ENCODE assay signal across 8 cellular contexts in genomic region chr3:71304684-71305083, GRCh38.
DNase-seq lines count a peak whose midpoint lies in the region; ATAC-seq and TF ChIP-seq lines count a peak whose summit lies in the region.

No MANE protein-coding gene starts in this region.

- H3K79me2 ChIP-seq in H9 (ENCODE audit: insufficient read depth, low read length), result peaks cover 4% of the 10 kb centered on the region; the same call in 1 of the 2 replicates

- H2BK12ac ChIP-seq in H9 (ENCODE audit: insufficient read length, low read depth, low read length), result no peak overlapping the region

- H3K4me1 Mint-ChIP-seq in H9 (peaks cover 82 to 86% of the 10 kb centered on the region in 2 experiments), neural crest cell (peaks cover 62% of the 10 kb centered on the region)
- H3K4me1 Mint-ChIP-seq in activated CD4-positive, alpha-beta T cell treated with anti-CD3 and anti-CD28 coated beads, Interleukin-2, amount 10 ng/mL, durations not matched to agents 24 days and 14 days, result peaks cover 67% of the 10 kb centered on the region

- H3K27ac ChIP-seq in H9 (ENCODE audit: insufficient read length, low read depth, low read length) (no peak overlapping the region), foreskin keratinocyte (no peak overlapping the region)

- no peak overlapping the region for H2BK5ac ChIP-seq in H9 (ENCODE audit: insufficient read length, low read length)

- H3T11ph ChIP-seq in H9 (ENCODE audit: low read length), result no peak overlapping the region

- H3K9me3 Mint-ChIP-seq in H9 (no peaks in the 10 kb centered on the region), neural crest cell (no peaks in the 10 kb centered on the region)
- no peaks in the 10 kb centered on the region for H3K9me3 Mint-ChIP-seq in activated CD4-positive, alpha-beta T cell treated with anti-CD3 and anti-CD28 coated beads, Interleukin-2, amount 10 ng/mL, durations not matched to agents 24 days and 14 days

- H4K5ac ChIP-seq in H9 (ENCODE audit: insufficient read length, low read depth, low read length), result no peak overlapping the region

- H3K56ac ChIP-seq in H9 (ENCODE audit: insufficient read length, low read depth, low read length), result no peak overlapping the region

- peaks cover 9% of the 10 kb centered on the region for H3K23me2 ChIP-seq in H9 (ENCODE audit: insufficient read length, low read depth, low read length, poor library complexity, severe bottlenecking)

- no peak overlapping the region for H3K18ac ChIP-seq in H9 (ENCODE audit: insufficient read length, low read depth, low read length)

- H4K8ac ChIP-seq in H9 (replicated peaks; ENCODE audit: insufficient read length, low read depth, low read length), result no peak overlapping the region

- H3K79me1 ChIP-seq in H9 (ENCODE audit: insufficient read depth, low read depth, low read length, poor library complexity, severe bottlenecking), result no peaks in the 10 kb centered on the region

- H3K23ac ChIP-seq in H9 (ENCODE audit: insufficient read length, low read depth, low read length), result no peak overlapping the region

- H3K4me1 ChIP-seq in H9 (ENCODE audit: insufficient read depth, low read length) (peaks cover 11% of the 10 kb centered on the region), foreskin keratinocyte (no peaks in the 10 kb centered on the region)

- no peak overlapping the region for H3K9ac ChIP-seq in H9 (ENCODE audit: extremely low read depth, insufficient read length, low read length)

- H3K9me3 ChIP-seq in H9 (ENCODE audit: control insufficient read depth, low read depth, low read length), result no peaks in the 10 kb centered on the region

- H3K4me3 Mint-ChIP-seq in H9 (peak overlapping the region; percentile 89 to 92), neural crest cell (peak overlapping the region; percentile 85)
- H3K4me3 Mint-ChIP-seq in activated CD4-positive, alpha-beta T cell treated with anti-CD3 and anti-CD28 coated beads, Interleukin-2, amount 10 ng/mL, durations not matched to agents 24 days and 14 days, result peak overlapping the region; percentile 84

- no peaks in the 10 kb centered on the region for H4K20me1 ChIP-seq in H9 (ENCODE audit: control insufficient read depth, insufficient read depth, insufficient read length)

- no peak overlapping the region for H4K91ac ChIP-seq in H9 (ENCODE audit: insufficient read length, low read depth, low read length)

- H3K27me3 Mint-ChIP-seq in H9 (ENCODE audit: low read depth) (no peaks in the 10 kb centered on the region), neural crest cell (ENCODE audit: low read depth) (no peaks in the 10 kb centered on the region)
- H3K27me3 Mint-ChIP-seq in activated CD4-positive, alpha-beta T cell treated with anti-CD3 and anti-CD28 coated beads, Interleukin-2, amount 10 ng/mL, durations not matched to agents 24 days and 14 days, result peaks cover 30% of the 10 kb centered on the region

- peak; percentile 58; the same call in 2 of the 3 replicates for TF ChIP-seq CTCF in H9 (conservative IDR thresholded peaks at IDR 0.05)
- TF ChIP-seq CTCF in foreskin keratinocyte (conservative IDR thresholded peaks at IDR 0.05), result peak; percentile 20
- peak; percentile 53 for TF ChIP-seq CTCF in neural crest cell (conservative IDR thresholded peaks at IDR 0.05)

- WGBS in H9 (ENCODE audit: extremely low coverage, insufficient read length, low lambda C conversion rate), result no CpG with 5 or more reads among the region's 3 CpGs

- H3K36me3 Mint-ChIP-seq in H9 (ENCODE audit: insufficient read depth in 1 of 3, low read depth in 3 of 3) (no peaks in the 10 kb centered on the region), neural crest cell (ENCODE audit: low read depth) (no peaks in the 10 kb centered on the region)
- H3K36me3 Mint-ChIP-seq in activated CD4-positive, alpha-beta T cell treated with anti-CD3 and anti-CD28 coated beads, Interleukin-2, amount 10 ng/mL, durations not matched to agents 24 days and 14 days (ENCODE audit: low read depth), result peaks cover 2% of the 10 kb centered on the region

- H2BK15ac ChIP-seq in H9 (ENCODE audit: low read depth, low read length), result no peak overlapping the region

- peak overlapping the region; percentile 41 to 99 (median 98); a peak in 5 of 7 replicates for H3K27ac Mint-ChIP-seq in H9
- peak overlapping the region; percentile 78 for H3K27ac Mint-ChIP-seq in activated CD4-positive, alpha-beta T cell treated with anti-CD3 and anti-CD28 coated beads, Interleukin-2, amount 10 ng/mL, durations not matched to agents 24 days and 14 days
- H3K27ac Mint-ChIP-seq in neural crest cell (ENCODE audit: unreplicated experiment), result peak overlapping the region; percentile 6

- DNase-seq in H9, result no peak
- DNase-seq in activated CD4-positive, alpha-beta T cell treated with anti-CD3 and anti-CD28 coated beads, Interleukin-2, amount 10 ng/mL, durations not matched to agents 24 days and 14 days, result no peak
- DNase-seq in foreskin keratinocyte, result no peak
- DNase-seq in neural crest cell (ENCODE audit: low read depth, low spot score), result no peak
- DNase-seq in NCI-H1092 treated with DMSO at 0.1 percent for 48 hours (lab: John Stamatoyannopoulos, UW), result no peak
- DNase-seq in middle frontal gyrus (ENCODE audit: extremely low spot score, low spot score), result no peak

- H3K27me3 ChIP-seq in H9 (ENCODE audit: insufficient read depth, low read length) (no peaks in the 10 kb centered on the region; the same call in 1 of the 2 replicates), foreskin keratinocyte (no peaks in the 10 kb centered on the region)

- no peak overlapping the region for H3K14ac ChIP-seq in H9 (ENCODE audit: insufficient read depth, low read length)

- H3K4ac ChIP-seq in H9 (ENCODE audit: low read depth, low read length), result no peak overlapping the region

- intact Hi-C loops in activated CD4-positive, alpha-beta T cell treated with anti-CD3 and anti-CD28 coated beads, Interleukin-2, amount 10 ng/mL, durations not matched to agents 24 days and 14 days (cut with micrococcal nuclease), result loop anchor here (1.0 to 5.0 kb wide), 4 partner anchors 208 to 754 kb away; no protein-coding TSS in a partner anchor

- ATAC-seq in foreskin keratinocyte, result no peak
- no peak for ATAC-seq in HG02970 (IDR thresholded peaks at IDR 0.05; ENCODE audit: low FRiP score, unreplicated experiment)
- ATAC-seq in GM19397 (IDR thresholded peaks at IDR 0.05; ENCODE audit: unreplicated experiment), result no peak

- H3K4me2 ChIP-seq in H9 (ENCODE audit: insufficient read depth, insufficient read length, low read length), result peak overlapping the region; percentile 81

- H2AK5ac ChIP-seq in H9 (ENCODE audit: insufficient read length, low read length), result no peak overlapping the region

- H2BK20ac ChIP-seq in H9 (ENCODE audit: low read depth, low read length, poor library complexity, severe bottlenecking), result no peak overlapping the region

- H2AFZ ChIP-seq in H9 (ENCODE audit: low read length), result no peak overlapping the region

- no peak overlapping the region for H2BK120ac ChIP-seq in H9 (ENCODE audit: low read depth, low read length, poor library complexity, severe bottlenecking)

Comparison
In these comparisons a context has a peak if more than half of its experiments do, and no peak if none do; other contexts are left out.
1. H3K27ac Mint-ChIP-seq: peak in every context shown above with its lines; median percentile 98 in H9; 78 in activated CD4-positive, alpha-beta T cell treated with anti-CD3 and anti-CD28 coated beads, Interleukin-2, amount 10 ng/mL, durations not matched to agents 24 days and 14 days; 6 in neural crest cell.